In the genomic region with DNA sequence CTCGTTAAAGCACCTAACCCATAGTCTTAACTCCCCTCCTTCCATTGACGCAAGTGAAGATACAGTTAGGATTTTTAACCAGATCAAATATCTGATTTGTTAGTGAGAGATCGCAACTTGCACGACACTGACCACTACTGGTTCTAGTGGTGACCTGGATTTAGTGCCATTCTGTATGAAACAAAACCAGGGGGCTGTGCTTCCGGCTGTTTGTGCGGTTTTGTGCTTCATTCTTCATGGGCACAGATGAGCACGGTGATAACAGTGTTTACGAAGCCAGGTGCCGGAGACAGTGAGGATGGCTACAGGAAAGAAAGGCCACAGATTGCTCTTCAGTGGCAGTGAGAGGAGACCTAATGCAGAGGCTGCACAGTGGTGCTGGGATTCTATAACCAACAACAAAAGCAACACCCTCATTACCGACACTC, we compare ENCODE assay signal across 8 cellular contexts.
DNase-seq lines count a peak whose midpoint lies in the region; ATAC-seq and TF ChIP-seq lines count a peak whose summit lies in the region.

No MANE protein-coding gene starts in this region.

- POLR2A ChIA-PET in activated B cell treated with CpG ODN at 0.5 μM for 24 hours (lab: Charles Lee): no interaction called here

- H3K4me1 Mint-ChIP-seq in activated B cell treated with CpG ODN at 0.5 μM for 24 hours: peaks cover 42% of the 10 kb centered on the region

- DNase-seq in stimulated activated CD4-positive, alpha-beta T cell treated with anti-CD3 and anti-CD28 coated beads, Interleukin-15, amount 100 ng/mL, for 48 hours (ENCODE audit: low read depth in 2 of 2): peak; percentile 40 to 47
- no peak for DNase-seq in stimulated activated CD4-positive, alpha-beta T cell treated with anti-CD3 and anti-CD28 coated beads, Interleukin-2, amount 100 ng/mL, for 48 hours
- DNase-seq in activated B cell treated with CpG ODN at 0.5 μM for 24 hours: no peak
- DNase-seq in fibroblast of mammary gland (ENCODE audit: low read depth): peak; percentile 11
- DNase-seq in stimulated activated naive CD4-positive, alpha-beta T cell (lab: John Stamatoyannopoulos, UW): peak; percentile 32 to 81 (median 68)
- DNase-seq in ascending aorta (ENCODE audit: low spot score in 2 of 2): no peak

- H3K36me3 Mint-ChIP-seq in activated B cell treated with CpG ODN at 0.5 μM for 24 hours (ENCODE audit: low read depth): no peaks in the 10 kb centered on the region

- H3K4me1 ChIP-seq in ascending aorta: no peaks in the 10 kb centered on the region

- H3K27ac Mint-ChIP-seq in activated B cell treated with CpG ODN at 0.5 μM for 24 hours: peak overlapping the region; percentile 15

- H3K36me3 ChIP-seq in ascending aorta: no peaks in the 10 kb centered on the region

- H3K27ac ChIP-seq in ascending aorta: no peak overlapping the region

- TF ChIP-seq CTCF in activated B cell treated with CpG ODN at 0.5 μM for 24 hours (IDR thresholded peaks at IDR 0.05) (no peak), fibroblast of mammary gland (conservative IDR thresholded peaks at IDR 0.05; ENCODE audit: control insufficient read depth, insufficient read depth, low read depth, low read length) (peak; percentile 12), ascending aorta (IDR thresholded peaks at IDR 0.05) (no peak)

- H3K27me3 ChIP-seq in ascending aorta: no peaks in the 10 kb centered on the region

- peak overlapping the region; percentile 40 for H3K4me3 Mint-ChIP-seq in activated B cell treated with CpG ODN at 0.5 μM for 24 hours

- H3K27me3 Mint-ChIP-seq in activated B cell treated with CpG ODN at 0.5 μM for 24 hours: no peaks in the 10 kb centered on the region

- H3K9me3 ChIP-seq in ascending aorta: no peaks in the 10 kb centered on the region

- no peaks in the 10 kb centered on the region for H3K9me3 Mint-ChIP-seq in activated B cell treated with CpG ODN at 0.5 μM for 24 hours

- ATAC-seq in activated B cell treated with CpG ODN at 0.5 μM for 24 hours (ENCODE audit: low read depth) (peak; percentile 82), GM19452 (IDR thresholded peaks at IDR 0.05; ENCODE audit: unreplicated experiment) (no peak), GM18858 (IDR thresholded peaks at IDR 0.05; ENCODE audit: unreplicated experiment) (no peak)

- H3K4me3 ChIP-seq in fibroblast of mammary gland (ENCODE audit: control insufficient read depth, low read depth, low read length): no peak overlapping the region
- H3K4me3 ChIP-seq in ascending aorta: no peak overlapping the region

- intact Hi-C loops in activated B cell treated with CpG ODN at 0.5 μM for 24 hours (cut with micrococcal nuclease): no loop called here
- intact Hi-C loops in ascending aorta (cut with DNase I): no loop called here

- CTCF ChIA-PET in activated B cell treated with CpG ODN at 0.5 μM for 24 hours (lab: Charles Lee): interaction anchor here (0.9 kb wide), 1 partner anchor 143 kb away, joined by 3 read pairs; no protein-coding TSS in a partner anchor

Comparison
In these comparisons a context has a peak if more than half of its experiments do, and no peak if none do; other contexts are left out.
1. DNase-seq: peak in stimulated activated CD4-positive, alpha-beta T cell treated with anti-CD3 and anti-CD28 coated beads, Interleukin-15, amount 100 ng/mL, for 48 hours (2 of 2), fibroblast of mammary gland (single experiment) and stimulated activated naive CD4-positive, alpha-beta T cell (6 of 6); none in stimulated activated CD4-positive, alpha-beta T cell treated with anti-CD3 and anti-CD28 coated beads, Interleukin-2, amount 100 ng/mL, for 48 hours (0 of 2), activated B cell treated with CpG ODN at 0.5 μM for 24 hours (single experiment) and ascending aorta (0 of 2).